In genomic region chr11:65434667-65435179, GRCh38 we compare ENCODE assay signal across 9 cellular contexts. TPM values are rescaled to one million over a fixed set of nuclear protein-coding genes. Genes with fewer than 3 reads are reported as not detected.
DNase-seq lines count a peak whose midpoint lies in the region; ATAC-seq, FAIRE-seq and TF ChIP-seq lines count a peak whose summit lies in the region.
"Had no signal": no experiment of that assay in that cellular context is flagged by ENCODE, and none has a peak within 500 bp of the region (broad histone marks: within the 10 kb centered on the region; RNA-seq: fewer than 3 reads in every experiment).

No MANE protein-coding gene starts in this region.

- no peak overlapping the region for H2AFZ ChIP-seq in H9 (ENCODE audit: low read length)

- H3K4me2 ChIP-seq in H9 (ENCODE audit: insufficient read depth, insufficient read length, low read length) = no peak overlapping the region

- TF ChIP-seq POLR2A in NB4 (IDR thresholded peaks at IDR 0.05; ENCODE audit: extremely low read depth, insufficient read length) (peak; percentile 7), GM12891 (IDR thresholded peaks at IDR 0.05; ENCODE audit: low read depth, low read length) (no peak)

- H3K14ac ChIP-seq in H9 (ENCODE audit: insufficient read depth, low read length) = no peak overlapping the region

- H3T11ph ChIP-seq in H9 (ENCODE audit: low read length) = no peak overlapping the region

- H4K5ac ChIP-seq in H9 (ENCODE audit: insufficient read length, low read depth, low read length) = no peak overlapping the region

- TF ChIP-seq CTCF in NB4 (IDR thresholded peaks at IDR 0.05; ENCODE audit: low read depth, low read length) (no peak), progenitor cell of endocrine pancreas (IDR thresholded peaks at IDR 0.05; ENCODE audit: unreplicated experiment) (no peak), H9 (conservative IDR thresholded peaks at IDR 0.05) (no peak)

- no peaks in the 10 kb centered on the region for H3K23me2 ChIP-seq in H9 (ENCODE audit: insufficient read length, low read depth, low read length, poor library complexity, severe bottlenecking)

- no peak overlapping the region for H3K27ac ChIP-seq in H9 (ENCODE audit: insufficient read length, low read depth, low read length)

- no peaks in the 10 kb centered on the region for H3K9me3 Mint-ChIP-seq in central memory CD8-positive, alpha-beta T cell
- H3K9me3 Mint-ChIP-seq in progenitor cell of endocrine pancreas (ENCODE audit: low read depth) (no peaks in the 10 kb centered on the region), H9 (no peaks in the 10 kb centered on the region)

- H3K4me3 ChIP-seq in NB4 (ENCODE audit: low read depth, low read length) = no peak overlapping the region

- H3K27ac Mint-ChIP-seq in central memory CD8-positive, alpha-beta T cell (ENCODE audit: low read depth) = peak overlapping the region; percentile 3
- H3K27ac Mint-ChIP-seq in progenitor cell of endocrine pancreas (no peak overlapping the region), H9 (no peak overlapping the region)

- H3K4me1 ChIP-seq in H9 (ENCODE audit: insufficient read depth, low read length) = 0 out of 2 replicates have a peak, but pooled peaks cover 4% of the 10 kb centered on the region

- H2AK5ac ChIP-seq in H9 (ENCODE audit: insufficient read length, low read length) = no peak overlapping the region

- no peak overlapping the region for H3K9ac ChIP-seq in H9 (ENCODE audit: extremely low read depth, insufficient read length, low read length)

- ATAC-seq in central memory CD8-positive, alpha-beta T cell (replicated peaks; ENCODE audit: extremely low read depth, poor library complexity, severe bottlenecking) = no peak

- no peaks in the 10 kb centered on the region for H3K9me3 ChIP-seq in H9 (ENCODE audit: control insufficient read depth, low read depth, low read length)

- H3K27me3 ChIP-seq in H9 (ENCODE audit: insufficient read depth, low read length) = no peaks in the 10 kb centered on the region

- H3K56ac ChIP-seq in H9 (ENCODE audit: insufficient read length, low read depth, low read length) = no peak overlapping the region

- H3K23ac ChIP-seq in H9 (ENCODE audit: insufficient read length, low read depth, low read length) = no peak overlapping the region

- peaks cover 83% of the 10 kb centered on the region for H3K4me1 Mint-ChIP-seq in central memory CD8-positive, alpha-beta T cell
- H3K4me1 Mint-ChIP-seq in progenitor cell of endocrine pancreas (ENCODE audit: low read depth) (peaks cover 2% of the 10 kb centered on the region), H9 (peaks cover 6% of the 10 kb centered on the region in 2 experiments)

- H2BK120ac ChIP-seq in H9 (ENCODE audit: low read depth, low read length, poor library complexity, severe bottlenecking) = no peak overlapping the region

- no peak for FAIRE-seq in GM12891 (lab: Jason Lieb, UNC)
- FAIRE-seq: G401.6 had no signal

- no peak overlapping the region for H4K8ac ChIP-seq in H9 (replicated peaks; ENCODE audit: insufficient read length, low read depth, low read length)

- H2BK5ac ChIP-seq in H9 (ENCODE audit: insufficient read length, low read length) = no peak overlapping the region

- H3K27me3 Mint-ChIP-seq in central memory CD8-positive, alpha-beta T cell = no peaks in the 10 kb centered on the region
- H3K27me3 Mint-ChIP-seq in progenitor cell of endocrine pancreas (no peaks in the 10 kb centered on the region), H9 (ENCODE audit: low read depth) (no peaks in the 10 kb centered on the region)

- no CpG with 5 or more reads among the region's 4 CpGs for WGBS in H9 (ENCODE audit: extremely low coverage, insufficient read length, low lambda C conversion rate)

- H3K79me2 ChIP-seq in H9 (ENCODE audit: insufficient read depth, low read length) = no peaks in the 10 kb centered on the region; the same call in 1 of the 2 replicates

- H2BK20ac ChIP-seq in H9 (ENCODE audit: low read depth, low read length, poor library complexity, severe bottlenecking) = no peak overlapping the region

- peak; percentile 3 for DNase-seq in CD1c-positive myeloid dendritic cell (ENCODE audit: extremely low spot score)
- no peak for DNase-seq in NB4 (ENCODE audit: low read depth)
- no peak for DNase-seq in central memory CD8-positive, alpha-beta T cell (ENCODE audit: low spot score in 2 of 2)
- peak; percentile 24 for DNase-seq in mesenteric fat pad (ENCODE audit: low spot score)
- no peak for DNase-seq in GM12891 (ENCODE audit: insufficient read length, low spot score)
- DNase-seq in progenitor cell of endocrine pancreas (ENCODE audit: low spot score, unreplicated experiment) = no peak
- DNase-seq in H9 = no peak
- no peak for DNase-seq in DMS 273 (lab: John Stamatoyannopoulos, UW; ENCODE audit: unreplicated experiment)

- no peaks in the 10 kb centered on the region for H3K79me1 ChIP-seq in H9 (ENCODE audit: insufficient read depth, low read depth, low read length, poor library complexity, severe bottlenecking)

- peaks cover 51% of the 10 kb centered on the region for H3K36me3 Mint-ChIP-seq in central memory CD8-positive, alpha-beta T cell (ENCODE audit: insufficient read depth)
- peaks cover 6% of the 10 kb centered on the region for H3K36me3 Mint-ChIP-seq in progenitor cell of endocrine pancreas (ENCODE audit: insufficient read depth)
- no peaks in the 10 kb centered on the region for H3K36me3 Mint-ChIP-seq in H9 (ENCODE audit: insufficient read depth in 1 of 3, low read depth in 3 of 3)

- H4K20me1 ChIP-seq in H9 (ENCODE audit: control insufficient read depth, insufficient read depth, insufficient read length) = no peaks in the 10 kb centered on the region

- H3K18ac ChIP-seq in H9 (ENCODE audit: insufficient read length, low read depth, low read length) = no peak overlapping the region

- H4K91ac ChIP-seq in H9 (ENCODE audit: insufficient read length, low read depth, low read length) = no peak overlapping the region

- H2BK12ac ChIP-seq in H9 (ENCODE audit: insufficient read length, low read depth, low read length) = no peak overlapping the region

- no peak overlapping the region for H3K4ac ChIP-seq in H9 (ENCODE audit: low read depth, low read length)

- no peak overlapping the region for H2BK15ac ChIP-seq in H9 (ENCODE audit: low read depth, low read length)

- no peak overlapping the region for H3K4me3 Mint-ChIP-seq in central memory CD8-positive, alpha-beta T cell
- H3K4me3 Mint-ChIP-seq in progenitor cell of endocrine pancreas (ENCODE audit: low read depth) (no peak overlapping the region), H9 (no peak overlapping the region)

TF ChIP-seq in GM12891, 5 proteins besides CTCF, POLR2A, EP300 and RAD21:
- no peak for TF ChIP-seq PAX5 (IDR thresholded peaks at IDR 0.05; ENCODE audit: insufficient read depth, low read length, severe bottlenecking)
- no peak for TF ChIP-seq POU2F2 (IDR thresholded peaks at IDR 0.05; ENCODE audit: low read depth, low read length)

RNA-seq across cellular contexts. Expression of gene NEAT1, which starts 12.1 kb away (rescaled TPM):
- total RNA-seq in mesenteric fat pad = 1,527 TPM
- polyA plus RNA-seq in GM12891 (2012; ENCODE audit: low read depth, missing spikeins) = 373 TPM
- 78.8 and 99.9 TPM in 2 replicates for total RNA-seq in progenitor cell of endocrine pancreas
- 11.1 and 12.7 TPM in 2 replicates for total RNA-seq in H9 (2021)

RNA-seq across cellular contexts. Expression of gene FRMD8, which starts 48.3 kb away (rescaled TPM):
- total RNA-seq in mesenteric fat pad (44.0 TPM), progenitor cell of endocrine pancreas (27.3 and 27.5 TPM in 2 replicates), H9 (2021) (19.0 and 22.7 TPM in 2 replicates)
- polyA plus RNA-seq in GM12891 (2012; ENCODE audit: low read depth, missing spikeins) = 14.3 TPM

RNA-seq across cellular contexts. Expression of gene SLC25A45, which starts 52.3 kb away (rescaled TPM):
- total RNA-seq in mesenteric fat pad (8.7 TPM), progenitor cell of endocrine pancreas (4.0 and 5.3 TPM in 2 replicates), H9 (2021) (1.1 and 1.6 TPM in 2 replicates)
- polyA plus RNA-seq in GM12891 (2012; ENCODE audit: low read depth, missing spikeins) = 15.8 TPM

Comparison
In these comparisons a context has a peak if more than half of its experiments do, and no peak if none do; other contexts are left out.
1. DNase-seq: peak in CD1c-positive myeloid dendritic cell (single experiment) and mesenteric fat pad (single experiment); none in NB4 (single experiment), central memory CD8-positive, alpha-beta T cell (0 of 2), GM12891 (single experiment), progenitor cell of endocrine pancreas (single experiment), H9 (single experiment) and DMS 273 (single experiment).
2. RNA of gene NEAT1, which starts 12.1 kb away (total RNA-seq): 1,527 TPM in mesenteric fat pad (single experiment); 78.8 to 99.9 TPM in progenitor cell of endocrine pancreas and 11.1 to 12.7 TPM in H9; every median in the first group is over 10 times any median in the second.